34 cellular contexts compared by ENCODE assay signal in genomic region chr2:51921076-51921475, GRCh38.
"Had no signal": no experiment of that assay in that cellular context is flagged by ENCODE, and none has a peak within 500 bp of the region (broad histone marks: within the 10 kb centered on the region; RNA-seq: fewer than 3 reads in every experiment).

No MANE protein-coding gene starts in this region.

- DNase-seq: Karpas-422, Kasumi-1, MG63, MM.1S, MV-4-11, NCI-H1048, NCI-H1092, NCI-H1092 treated with DMSO at 0.1 percent for 48 hours, NCI-H1105, NCI-H1105 treated with DMSO at 0.1 percent for 48 hours, NCI-H1417, NCI-H1417 treated with DMSO at 0.1 percent for 48 hours, NCI-H1436, NCI-H1436 treated with DMSO at 0.1 percent for 48 hours, NCI-H146, NCI-H1694, NCI-H1694 treated with DMSO at 0.1 percent for 48 hours, NCI-H187, NCI-H187 treated with DMSO at 0.1 percent for 48 hours, NCI-H1930, NCI-H2029, NCI-H2029 treated with DMSO at 0.1 percent for 48 hours, NCI-H2081, NCI-H2081 treated with DMSO at 0.1 percent for 48 hours, NCI-H2107, NCI-H2171, NCI-H2171 treated with DMSO at 0.1 percent for 48 hours, NCI-H2227 treated with DMSO at 0.1 percent for 48 hours, NCI-H226, NCI-H345, NCI-H446, NCI-H446 treated with DMSO at 0.1 percent for 48 hours, NCI-H510A had no signal

- H3K9ac ChIP-seq: KMS-11 had no signal

- H3K27me3 ChIP-seq: MG63 had no signal

- H3K36me3 ChIP-seq: MG63 had no signal

- H3K4me3 ChIP-seq: MG63 had no signal

- H3K4me2 ChIP-seq: KMS-11 had no signal

- H3K27ac ChIP-seq: KMS-11 had no signal
